In the genomic region with DNA sequence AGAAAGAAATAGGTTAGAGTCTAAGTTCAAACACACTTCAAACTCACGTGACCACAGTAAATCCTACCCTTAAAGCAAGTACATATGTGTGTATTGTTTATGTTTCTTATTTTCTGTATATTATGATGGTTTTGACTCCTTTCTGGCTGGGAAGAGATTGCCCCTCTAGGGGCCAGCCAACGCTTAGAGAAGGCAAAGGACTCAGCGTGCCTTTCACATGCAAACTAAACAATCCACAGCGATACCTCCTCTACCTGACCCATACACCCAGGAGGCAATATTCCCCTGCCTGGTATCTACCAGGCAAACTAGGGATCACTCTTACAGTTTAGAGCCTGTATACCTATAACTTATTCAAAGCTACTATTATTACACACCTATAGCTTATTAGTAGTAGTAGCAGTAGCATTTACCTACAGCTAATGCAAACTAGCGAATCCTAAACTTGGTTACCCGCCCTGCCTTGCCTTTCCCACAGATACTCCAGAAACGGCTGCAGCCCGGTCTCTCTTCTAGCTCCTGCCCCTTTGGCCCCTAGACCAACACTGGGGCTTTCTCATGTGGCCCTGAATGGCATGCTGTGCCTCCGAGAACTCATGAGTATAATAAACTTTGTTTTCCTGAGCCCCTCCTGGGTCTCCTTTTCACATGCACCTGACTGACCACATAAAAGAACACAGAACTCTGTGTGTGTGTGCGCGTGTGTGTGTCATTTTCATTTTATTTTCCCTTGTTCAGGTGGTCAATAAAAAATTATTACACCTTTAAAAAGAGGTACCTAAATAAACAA, we compare ENCODE assay signal across 11 cellular contexts. TPM values are rescaled to one million over a fixed set of nuclear protein-coding genes. Genes with fewer than 3 reads are reported as not detected.
A peak's percentile ranks its signal among the peaks of the same experiment; 100 is the strongest.
DNase-seq lines count a peak whose midpoint lies in the region; ATAC-seq, FAIRE-seq and TF ChIP-seq lines count a peak whose summit lies in the region.
"Had no signal": no experiment of that assay in that cellular context is flagged by ENCODE, and none has a peak within 500 bp of the region (broad histone marks: within the 10 kb centered on the region; RNA-seq: fewer than 3 reads in every experiment).

No MANE protein-coding gene starts in this region.

- no peaks in the 10 kb centered on the region for H3K9me3 ChIP-seq in HepG2 (ENCODE audit: low read length)
- no peaks in the 10 kb centered on the region for H3K9me3 ChIP-seq in transverse colon

- intact Hi-C loops in HepG2 (cut with micrococcal nuclease; ENCODE audit: unreplicated experiment) (no loop called here), transverse colon (cut with DNase I; ENCODE audit: low total_unique reads) (no loop called here)

- H3K4me1 Mint-ChIP-seq in activated naive CD4-positive, alpha-beta T cell treated with anti-CD3 and anti-CD28 coated beads, Interleukin-2, amount 50 U/mL, for 24 hours: peaks cover 93% of the 10 kb centered on the region
- H3K4me1 Mint-ChIP-seq in activated T-helper 17 cell treated with anti-CD3 and anti-CD28 coated beads, Interleukin-2, amount 50 U/mL, for 72 hours: peaks cover 17% of the 10 kb centered on the region

- no peak for ATAC-seq in activated T-helper 17 cell treated with anti-CD3 and anti-CD28 coated beads, Interleukin-2, amount 50 U/mL, for 72 hours (replicated peaks)
- ATAC-seq in HepG2 (peak; percentile 74), GM19463 (IDR thresholded peaks at IDR 0.05; ENCODE audit: unreplicated experiment) (no peak)

- H3K27ac ChIP-seq in HepG2 (ENCODE audit: extremely low read length, insufficient read depth, low read length) (peak overlapping the region; percentile 3), transverse colon (peak overlapping the region; percentile 72 to 100 (median 88))

- peak overlapping the region; percentile 43 for H3K27ac Mint-ChIP-seq in activated naive CD4-positive, alpha-beta T cell treated with anti-CD3 and anti-CD28 coated beads, Interleukin-2, amount 50 U/mL, for 24 hours
- no peak overlapping the region for H3K27ac Mint-ChIP-seq in activated T-helper 17 cell treated with anti-CD3 and anti-CD28 coated beads, Interleukin-2, amount 50 U/mL, for 72 hours

- no peaks in the 10 kb centered on the region for H3K9me3 Mint-ChIP-seq in activated naive CD4-positive, alpha-beta T cell treated with anti-CD3 and anti-CD28 coated beads, Interleukin-2, amount 50 U/mL, for 24 hours
- no peaks in the 10 kb centered on the region for H3K9me3 Mint-ChIP-seq in activated T-helper 17 cell treated with anti-CD3 and anti-CD28 coated beads, Interleukin-2, amount 50 U/mL, for 72 hours

- H3K27me3 ChIP-seq in HepG2 (ENCODE audit: control insufficient read depth in 1 of 2, insufficient read depth in 2 of 2, low read length in 2 of 2) (no peaks in the 10 kb centered on the region; a peak in 1 of 5 replicates), transverse colon (no peaks in the 10 kb centered on the region)

- TF ChIP-seq RAD21 in HepG2 (CRISPR knock-in tag; IDR thresholded peaks at IDR 0.05): no peak

- peaks cover 11% of the 10 kb centered on the region for H3K36me3 Mint-ChIP-seq in activated naive CD4-positive, alpha-beta T cell treated with anti-CD3 and anti-CD28 coated beads, Interleukin-2, amount 50 U/mL, for 24 hours
- no peaks in the 10 kb centered on the region for H3K36me3 Mint-ChIP-seq in activated T-helper 17 cell treated with anti-CD3 and anti-CD28 coated beads, Interleukin-2, amount 50 U/mL, for 72 hours (ENCODE audit: low read depth)

- WGBS in HepG2 (ENCODE audit: low lambda C conversion rate): 66% methylated on average over 11 of the region's 11 CpGs
- 31 to 51% methylated on average over 10 to 11 of the region's 11 CpGs for WGBS in transverse colon (ENCODE audit: low coverage in 1 of 2), 2 donors

- no TSS peak for BruUV-seq in HepG2 (replicated peaks; lab: Mats Ljungman, UMichigan)

- in situ Hi-C loops in HepG2 (cut with HindIII; ENCODE audit: extremely low pct_ligation_motif_present, low pct_unique_long_range_greater_than_20kb) (no loop called here), transverse colon (cut with MboI; ENCODE audit: low pct_ligation_motif_present in 1 of 4, low pct_unique_long_range_greater_than_20kb in 1 of 4, low sequenced_read_pairs in 3 of 4) (loop anchor here in 2 of 4 donors (25.0 kb wide), 3 partner anchors 188 to 687 kb away; partner anchors contain the start of gene USP25 (in 1 of the 2))

- peaks cover 92% of the 10 kb centered on the region for H4K20me1 ChIP-seq in HepG2 (ENCODE audit: insufficient read depth, low read length)

- FAIRE-seq in HepG2 (lab: Jason Lieb, UNC) (no peak), D721Med (lab: Jason Lieb, UNC) (no peak)
- FAIRE-seq: endometrium had no signal

- no peak for DNase-seq in activated naive CD4-positive, alpha-beta T cell (lab: John Stamatoyannopoulos, UW)
- DNase-seq in HepG2 (ENCODE audit: low spot score) (no peak), transverse colon (peak; percentile 66), putamen (ENCODE audit: low spot score) (no peak), D721Med (ENCODE audit: insufficient read length, low spot score) (no peak)
- DNase-seq: anterior cingulate cortex, NCI-H510A had no signal

- H3K4me1 ChIP-seq in HepG2 (ENCODE audit: insufficient read depth, low read length): peaks cover 58% of the 10 kb centered on the region
- H3K4me1 ChIP-seq in transverse colon: peaks cover 18 to 84% (median 63%) of the 10 kb centered on the region in 4 donors

- POLR2A ChIA-PET in HepG2 (lab: Yijun Ruan, JAX): no interaction called here

- no peak overlapping the region for H3K4me3 ChIP-seq in HepG2 (replicated peaks in 1 of 3; ENCODE audit: insufficient read depth in 1 of 3, low read depth in 2 of 3, low read length in 3 of 3)
- H3K4me3 ChIP-seq in transverse colon: peak overlapping the region in 3 of 4 donors; percentile 3 to 14 (median 3)

- no peak overlapping the region for H2AFZ ChIP-seq in HepG2 (ENCODE audit: low read length)

- TF ChIP-seq CTCF in HepG2 (CRISPR knock-in tag; IDR thresholded peaks at IDR 0.05): no peak
- no peak for TF ChIP-seq CTCF in transverse colon (IDR thresholded peaks at IDR 0.05)
- no peak for TF ChIP-seq CTCF in D721Med (IDR thresholded peaks at IDR 0.05; ENCODE audit: insufficient read depth, missing control alignments)

- H3K4me3 Mint-ChIP-seq in activated naive CD4-positive, alpha-beta T cell treated with anti-CD3 and anti-CD28 coated beads, Interleukin-2, amount 50 U/mL, for 24 hours: peak overlapping the region; percentile 78
- H3K4me3 Mint-ChIP-seq in activated T-helper 17 cell treated with anti-CD3 and anti-CD28 coated beads, Interleukin-2, amount 50 U/mL, for 72 hours: peak overlapping the region; percentile 75

- TF ChIP-seq EP300 in HepG2 (IDR thresholded peaks at IDR 0.05; ENCODE audit: low read depth in 2 of 2, low read length in 2 of 2) (no peak), HepG2 (CRISPR knock-in tag; IDR thresholded peaks at IDR 0.05; ENCODE audit: borderline replicate concordance) (no peak), transverse colon (IDR thresholded peaks at IDR 0.05; ENCODE audit: low read depth) (no peak)

- H3K27me3 Mint-ChIP-seq in activated naive CD4-positive, alpha-beta T cell treated with anti-CD3 and anti-CD28 coated beads, Interleukin-2, amount 50 U/mL, for 24 hours: no peaks in the 10 kb centered on the region
- no peaks in the 10 kb centered on the region for H3K27me3 Mint-ChIP-seq in activated T-helper 17 cell treated with anti-CD3 and anti-CD28 coated beads, Interleukin-2, amount 50 U/mL, for 72 hours

- CTCF ChIA-PET in HepG2 (lab: Yijun Ruan, JAX; ENCODE audit: low intra/inter-chr PET ratio, low total read pairs): no interaction called here

- H3K79me2 ChIP-seq in HepG2 (ENCODE audit: insufficient read depth, low read length): peaks cover 96% of the 10 kb centered on the region

- H3K36me3 ChIP-seq in HepG2 (replicated peaks in 1 of 2; ENCODE audit: control insufficient read depth in 1 of 2, insufficient read depth in 2 of 2, low read length in 2 of 2) (no peaks in the 10 kb centered on the region; a peak in 1 of 5 replicates), transverse colon (no peaks in the 10 kb centered on the region)

- H3K9ac ChIP-seq in HepG2 (ENCODE audit: insufficient read depth, low read depth, low read length): no peak overlapping the region

- peak overlapping the region; percentile 15; the same call in 1 of the 2 replicates for H3K4me2 ChIP-seq in HepG2 (ENCODE audit: low read depth, low read length)

- TF ChIP-seq POLR2A in HepG2 (IDR thresholded peaks at IDR 0.05; ENCODE audit: insufficient read depth in 1 of 2, low read depth in 2 of 2, low read length in 2 of 2): no peak
- TF ChIP-seq POLR2A in transverse colon (IDR thresholded peaks at IDR 0.05): peak; percentile 40

TF ChIP-seq in HepG2, 621 proteins besides CTCF, POLR2A, EP300 and RAD21:
- TF ChIP-seq GTF2F1 (IDR thresholded peaks at IDR 0.05; ENCODE audit: low read length) (no peak), SRSF9 (IDR thresholded peaks at IDR 0.05; ENCODE audit: borderline replicate concordance, insufficient read depth, low read depth, low read length, poor library complexity, severe bottlenecking) (no peak)

RNA-seq across cellular contexts. Expression of gene NRIP1, which starts 14.0 kb away (rescaled TPM):
- total RNA-seq in activated T-helper 17 cell treated with anti-CD3 and anti-CD28 coated beads, Interleukin-2, amount 50 U/mL, for 72 hours: 1 to 10 TPM; 6.9 to 7.6 TPM
- total RNA-seq in HepG2 (2016; rRNA removed; fragmentation: Illumina TruSeq; extraction: Trizol) (69.0 and 99.0 TPM in 2 replicates), transverse colon (10 to 100 TPM; 38.5 to 63.7 (median 55.6) TPM)
- total RNA-seq in HepG2 (2016; cell fraction: cytosol; rRNA removed; fragmentation: Illumina TruSeq; extraction: Trizol; ENCODE audit: low read depth): 27.6 and 36.4 TPM in 2 replicates
- 66.8 and 94.5 TPM in 2 replicates for total RNA-seq in HepG2 (2016; cell fraction: insoluble cytoplasmic fraction; rRNA removed; fragmentation: Illumina TruSeq; extraction: Trizol)
- 25.1 and 28.0 TPM in 2 replicates for total RNA-seq in HepG2 (2016; cell fraction: membrane; rRNA removed; fragmentation: Illumina TruSeq; extraction: Trizol)
- 94.9 and 106 TPM in 2 replicates for total RNA-seq in HepG2 (2016; cell fraction: nucleus; rRNA removed; fragmentation: Illumina TruSeq; extraction: Trizol)
- 18.1 and 21.0 TPM in 2 replicates for polyA plus RNA-seq in HepG2 (2011; rRNA removed)
- polyA plus RNA-seq in HepG2 (2011; cell fraction: cytosol; rRNA removed): 7.6 and 13.3 TPM in 2 replicates
- 13.9 and 17.0 TPM in 2 replicates for polyA plus RNA-seq in HepG2 (2011; cell fraction: nucleus; rRNA removed)
- polyA plus RNA-seq in HepG2 (2012): 28.1 and 32.1 TPM in 2 replicates
- 1.1 and 1.3 TPM in 2 replicates for polyA plus RNA-seq in HepG2 (2016; cell fraction: cytosol; fragmentation: Illumina TruSeq; extraction: Trizol; ENCODE audit: low read depth)
- 40.5 and 44.9 TPM in 2 replicates for polyA plus RNA-seq in HepG2 (2016; cell fraction: insoluble cytoplasmic fraction; fragmentation: Illumina TruSeq; extraction: Trizol; ENCODE audit: low read depth)
- polyA plus RNA-seq in HepG2 (2016; cell fraction: membrane; fragmentation: Illumina TruSeq; extraction: Trizol; ENCODE audit: low read depth): 4.3 and 4.9 TPM in 2 replicates
- 46.0 and 49.0 TPM in 2 replicates for polyA plus RNA-seq in HepG2 (2016; cell fraction: nucleus; fragmentation: Illumina TruSeq; extraction: Trizol; ENCODE audit: insufficient read depth, low read depth)
- polyA minus RNA-seq in HepG2 (2011; rRNA and poly(A)+ RNA removed; ENCODE audit: low replicate concordance): 5.6 and 32.4 TPM in 2 replicates
- polyA minus RNA-seq in HepG2 (2011; cell fraction: cytosol; rRNA and poly(A)+ RNA removed): 42.3 and 56.3 TPM in 2 replicates
- polyA minus RNA-seq in HepG2 (2011; cell fraction: nucleus; rRNA and poly(A)+ RNA removed): 188 and 226 TPM in 2 replicates

Comparison
In these comparisons a context has a peak if more than half of its experiments do, and no peak if none do; other contexts are left out.
1. H3K4me3 ChIP-seq: peak in transverse colon (3 of 4); none in HepG2 (0 of 3).